Comparison of ENCODE assay signal across 1 cellular context in genomic region chr5:140073296-140073695, GRCh38.
TF ChIP-seq lines count a peak whose summit lies in the region.

No MANE protein-coding gene starts in this region.

TF ChIP-seq in K562, 482 proteins besides CTCF, POLR2A, EP300 and RAD21:
- no peak for TF ChIP-seq TSHZ1 (CRISPR knock-in tag; IDR thresholded peaks at IDR 0.05)
- no peak for TF ChIP-seq SIN3A (IDR thresholded peaks at IDR 0.05; ENCODE audit: borderline replicate concordance in 2 of 2, control insufficient read depth in 1 of 2, low read depth in 2 of 2, low read length in 2 of 2)
- TF ChIP-seq CBX1 (IDR thresholded peaks at IDR 0.05; ENCODE audit: low read depth) = no peak
- TF ChIP-seq USF1 (CRISPR knock-in tag; IDR thresholded peaks at IDR 0.05) = no peak
- TF ChIP-seq SMC3 (conservative IDR thresholded peaks at IDR 0.05; ENCODE audit: insufficient read depth, low read depth, low read length) = 0 out of 2 replicates have a peak, but pooled peaks have one; percentile 32
- no peak for TF ChIP-seq MYBL2 (IDR thresholded peaks at IDR 0.05; ENCODE audit: low read depth)
- no peak for TF ChIP-seq MYBL2 (CRISPR knock-in tag; IDR thresholded peaks at IDR 0.05; ENCODE audit: borderline replicate concordance)
- TF ChIP-seq NRF1 (conservative IDR thresholded peaks at IDR 0.05 in 1 of 2, IDR thresholded peaks at IDR 0.05 in 1 of 2) = no peak
- peak; percentile 63 for TF ChIP-seq DEAF1 (CRISPR knock-in tag; IDR thresholded peaks at IDR 0.05)
- TF ChIP-seq RBM39 (optimal IDR thresholded peaks at IDR 0.05; ENCODE audit: low read depth, low read length) = no peak
- no peak for TF ChIP-seq SRSF3 (IDR thresholded peaks at IDR 0.05; ENCODE audit: insufficient read depth, low read length)
- no peak for TF ChIP-seq EP400 (IDR thresholded peaks at IDR 0.05)
- TF ChIP-seq ZNF696 (CRISPR knock-in tag; conservative IDR thresholded peaks at IDR 0.05) = no peak
- no peak for TF ChIP-seq ARNT (IDR thresholded peaks at IDR 0.05)
- no peak for TF ChIP-seq ARID2 (IDR thresholded peaks at IDR 0.05)
- no peak for TF ChIP-seq GABPB1 (CRISPR knock-in tag; IDR thresholded peaks at IDR 0.05)
